ENCODE assay signal across 1 cellular context in the genomic region with DNA sequence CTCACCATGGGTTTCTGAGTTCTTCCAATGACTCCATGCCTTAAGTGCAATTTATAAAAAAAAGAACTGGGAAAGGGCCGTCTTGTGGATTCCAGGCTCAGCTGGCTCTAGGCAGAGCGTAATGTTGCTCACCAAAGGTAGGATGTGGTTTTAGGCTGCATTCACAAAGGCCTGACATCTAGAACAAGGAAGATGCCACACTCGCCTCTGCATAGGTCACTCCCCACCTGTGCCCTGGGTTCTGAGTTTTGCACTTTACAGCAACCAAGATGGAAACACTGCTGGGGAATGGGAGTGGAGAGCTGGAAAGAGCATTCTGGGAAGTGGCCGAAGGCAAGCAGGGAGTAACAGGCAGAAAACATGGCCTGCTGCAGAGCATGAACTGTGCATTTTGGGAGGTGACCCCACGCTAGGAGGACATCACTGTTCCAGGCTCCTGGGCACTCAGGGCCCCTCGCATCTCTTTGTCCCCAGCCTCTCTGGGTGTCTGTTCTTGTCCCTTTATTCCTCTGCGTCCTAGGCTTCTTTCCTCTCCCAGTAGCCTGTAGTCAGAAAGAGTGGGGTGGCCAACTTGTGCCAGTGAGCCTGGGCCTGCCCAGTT.
TF ChIP-seq lines count a peak whose summit lies in the region.

No MANE protein-coding gene starts in this region.

TF ChIP-seq in IMR-90, 13 proteins besides CTCF, POLR2A, EP300 and RAD21:
- no peak for TF ChIP-seq CHD1 (IDR thresholded peaks at IDR 0.05; ENCODE audit: low read depth, low read length)
- no peak for TF ChIP-seq FOS (IDR thresholded peaks at IDR 0.05; ENCODE audit: low read depth, low read length)
- TF ChIP-seq, protein P1, sequence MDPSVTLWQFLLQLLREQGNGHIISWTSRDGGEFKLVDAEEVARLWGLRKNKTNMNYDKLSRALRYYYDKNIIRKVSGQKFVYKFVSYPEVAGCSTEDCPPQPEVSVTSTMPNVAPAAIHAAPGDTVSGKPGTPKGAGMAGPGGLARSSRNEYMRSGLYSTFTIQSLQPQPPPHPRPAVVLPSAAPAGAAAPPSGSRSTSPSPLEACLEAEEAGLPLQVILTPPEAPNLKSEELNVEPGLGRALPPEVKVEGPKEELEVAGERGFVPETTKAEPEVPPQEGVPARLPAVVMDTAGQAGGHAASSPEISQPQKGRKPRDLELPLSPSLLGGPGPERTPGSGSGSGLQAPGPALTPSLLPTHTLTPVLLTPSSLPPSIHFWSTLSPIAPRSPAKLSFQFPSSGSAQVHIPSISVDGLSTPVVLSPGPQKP (IDR thresholded peaks at IDR 0.05; ENCODE audit: borderline replicate concordance, low read depth, low read length): no peak
- no peak for TF ChIP-seq MAZ (IDR thresholded peaks at IDR 0.05; ENCODE audit: borderline replicate concordance, low read depth, low read length)
- no peak for TF ChIP-seq MXI1 (IDR thresholded peaks at IDR 0.05; ENCODE audit: borderline replicate concordance, low read depth, low read length)
- no peak for TF ChIP-seq USF2 (IDR thresholded peaks at IDR 0.05; ENCODE audit: low read depth, low read length)
- no peak for TF ChIP-seq SMC3 (IDR thresholded peaks at IDR 0.05; ENCODE audit: low read depth, low read length)
- TF ChIP-seq CEBPB (IDR thresholded peaks at IDR 0.05; ENCODE audit: low read depth, low read length): no peak
- TF ChIP-seq NFE2L2 (IDR thresholded peaks at IDR 0.05; ENCODE audit: low read depth, low read length): no peak
